Comparison of ENCODE assay signal across 1 cellular context in genomic region chr7:105126436-105126975, GRCh38.
TF ChIP-seq lines count a peak whose summit lies in the region.

No MANE protein-coding gene starts in this region.

TF ChIP-seq in WTC11, 78 proteins besides CTCF, POLR2A, EP300 and RAD21:
- TF ChIP-seq STAT6 (CRISPR knock-in tag; conservative IDR thresholded peaks at IDR 0.05; ENCODE audit: low read depth) (no peak), ZNF671 (CRISPR knock-in tag; IDR thresholded peaks at IDR 0.05) (no peak), ZNF416 (CRISPR knock-in tag; IDR thresholded peaks at IDR 0.05) (no peak), TCF7 (CRISPR knock-in tag; IDR thresholded peaks at IDR 0.05; ENCODE audit: low read depth) (no peak), ZBTB43 (CRISPR knock-in tag; IDR thresholded peaks at IDR 0.05) (no peak), ZNF425 (CRISPR knock-in tag; conservative IDR thresholded peaks at IDR 0.05) (no peak), JAZF1 (CRISPR knock-in tag; IDR thresholded peaks at IDR 0.05) (no peak), KAT7 (CRISPR knock-in tag; IDR thresholded peaks at IDR 0.05; ENCODE audit: borderline replicate concordance) (no peak), USF1 (CRISPR knock-in tag; IDR thresholded peaks at IDR 0.05) (no peak), ZNF121 (CRISPR knock-in tag; IDR thresholded peaks at IDR 0.05) (no peak), ARID4B (CRISPR knock-in tag; IDR thresholded peaks at IDR 0.05; ENCODE audit: borderline replicate concordance) (no peak), AR (CRISPR knock-in tag; IDR thresholded peaks at IDR 0.05) (no peak), RORB (CRISPR knock-in tag; IDR thresholded peaks at IDR 0.05) (no peak), CREB1 (CRISPR knock-in tag; IDR thresholded peaks at IDR 0.05) (no peak), IRF1 (CRISPR knock-in tag; IDR thresholded peaks at IDR 0.05) (no peak), SMAD4 (CRISPR knock-in tag; IDR thresholded peaks at IDR 0.05) (no peak)
